Comparison of ENCODE assay signal across 1 cellular context in the genomic region with DNA sequence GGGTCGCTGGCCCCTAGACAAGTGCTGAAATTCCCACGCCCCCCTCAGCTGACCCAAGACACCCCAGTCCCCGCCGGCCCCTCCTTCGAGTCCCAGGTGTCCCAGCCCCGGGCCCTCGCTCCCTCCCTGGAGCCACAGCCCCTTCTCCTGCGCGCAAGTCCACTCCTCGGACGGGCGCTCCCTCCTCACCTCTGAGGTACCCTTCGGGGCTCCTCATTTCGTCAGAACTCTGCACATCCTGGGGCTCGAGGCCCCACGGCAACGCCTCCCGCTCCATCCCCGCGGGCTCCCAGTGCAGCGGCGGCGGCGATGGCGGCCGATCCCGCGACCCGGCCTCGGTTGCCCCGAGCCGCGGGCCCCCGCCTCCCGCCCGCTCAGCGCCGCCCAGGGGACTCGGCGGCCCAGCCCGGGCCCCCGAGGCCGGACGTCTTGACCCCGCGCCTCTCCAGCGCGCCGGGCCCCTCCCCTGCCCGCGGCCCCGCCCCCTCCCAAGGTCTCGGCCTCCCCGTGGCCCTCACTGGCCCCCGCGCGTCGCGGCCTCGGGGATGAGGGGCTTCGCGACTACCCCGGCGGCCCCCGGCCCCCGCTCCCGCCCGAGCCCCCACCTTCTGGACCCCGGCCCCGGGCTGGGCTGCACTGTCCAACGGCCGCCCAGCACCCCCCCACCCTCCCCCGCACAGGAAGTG.
TF ChIP-seq lines count a peak whose summit lies in the region.

A gene (minus strand): TSS at position 430 of the 686 bp plus-strand sequence. CDS start 153 bp downstream, at position 277.

TF ChIP-seq in K562, 482 proteins besides CTCF, POLR2A, EP300 and RAD21 (continued from another document and continues in another):
- TF ChIP-seq, protein P1, sequence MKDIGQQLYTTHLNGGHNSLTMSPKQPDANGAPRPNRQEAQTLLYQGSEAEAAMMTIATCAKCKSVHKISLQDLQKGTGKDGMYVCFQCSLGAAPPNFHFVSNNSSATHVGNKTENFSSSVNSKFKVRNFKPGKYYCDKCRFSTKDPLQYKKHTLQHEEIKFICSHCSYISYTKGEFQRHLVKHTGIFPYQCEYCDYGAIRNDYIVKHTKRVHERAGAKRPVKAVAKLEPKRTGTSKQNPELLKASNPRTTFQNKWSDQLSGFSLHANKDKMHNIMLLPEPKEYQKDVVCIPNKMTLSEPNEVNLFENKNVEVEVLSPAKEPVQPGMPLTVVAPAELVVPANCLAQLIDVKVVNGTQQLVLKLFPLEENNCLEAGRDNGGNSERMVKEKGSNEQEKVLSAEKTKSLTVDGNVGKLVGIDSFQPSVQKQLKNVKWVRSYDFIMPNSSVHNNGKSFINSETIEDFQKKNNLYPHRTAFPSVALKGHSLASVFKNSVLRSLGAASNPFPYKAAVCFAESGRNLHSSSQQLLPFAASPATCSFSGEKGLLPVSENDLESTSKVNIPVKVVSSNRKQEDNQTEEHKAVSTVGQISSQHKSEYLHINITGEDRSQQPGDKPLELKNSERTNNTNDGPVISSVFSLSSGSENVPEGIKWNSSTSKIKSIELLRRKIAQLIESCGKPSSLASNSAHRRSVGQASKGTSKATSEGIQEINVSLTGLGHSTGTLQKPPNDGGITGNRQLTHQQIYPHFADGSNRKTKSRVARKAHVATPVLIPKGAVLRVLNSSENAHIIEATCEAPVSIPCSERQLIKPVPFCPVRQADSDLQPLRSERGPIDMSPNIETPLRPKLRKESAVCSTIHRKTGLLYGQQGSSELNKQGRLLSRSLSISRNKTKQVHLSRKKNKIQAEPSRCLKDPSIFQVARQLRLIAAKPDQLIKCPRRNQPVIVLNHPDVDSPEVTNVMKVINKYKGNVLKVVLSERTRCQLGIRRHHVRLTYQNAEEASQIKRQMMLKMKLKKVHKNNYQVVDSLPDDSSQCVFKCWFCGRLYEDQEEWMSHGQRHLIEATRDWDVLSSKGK (CRISPR knock-in tag; IDR thresholded peaks at IDR 0.05): no peak
- TF ChIP-seq KDM1A (IDR thresholded peaks at IDR 0.05) (no peak), HDAC2 (IDR thresholded peaks at IDR 0.05) (peak; percentile 33; the same call in 1 of the 2 replicates), MIER1 (IDR thresholded peaks at IDR 0.05; ENCODE audit: low read depth) (0 out of 2 replicates have a peak, but pooled peaks have one; percentile 68), C11orf30 (IDR thresholded peaks at IDR 0.05; ENCODE audit: low read depth) (no peak), RNF2 (IDR thresholded peaks at IDR 0.05) (no peak), SMARCE1 (IDR thresholded peaks at IDR 0.05) (no peak), ZNF707 (CRISPR knock-in tag; conservative IDR thresholded peaks at IDR 0.05) (no peak), RBM22 (IDR thresholded peaks at IDR 0.05; ENCODE audit: low read depth, low read length, poor library complexity, severe bottlenecking) (no peak), SMC3 (conservative IDR thresholded peaks at IDR 0.05; ENCODE audit: insufficient read depth, low read depth, low read length) (no peak), MAZ (CRISPR knock-in tag; conservative IDR thresholded peaks at IDR 0.05 in 1 of 2, IDR thresholded peaks at IDR 0.05 in 1 of 2) (peak in 1 of 2 experiments; percentile 41; a peak in 2 of 4 replicates), HDAC1 (IDR thresholded peaks at IDR 0.05) (peak in 1 of 2 experiments; percentile 65; a peak in 1 of 4 replicates), TOE1 (IDR thresholded peaks at IDR 0.05; ENCODE audit: borderline replicate concordance) (no peak), TOE1 (CRISPR knock-in tag; IDR thresholded peaks at IDR 0.05; ENCODE audit: borderline replicate concordance, low read depth) (no peak), ARID1B (IDR thresholded peaks at IDR 0.05) (no peak), ZNF165 (CRISPR knock-in tag; IDR thresholded peaks at IDR 0.05; ENCODE audit: borderline replicate concordance) (no peak), HEY1 (CRISPR knock-in tag; IDR thresholded peaks at IDR 0.05; ENCODE audit: borderline replicate concordance) (no peak), YBX1 (IDR thresholded peaks at IDR 0.05) (no peak), CHD2 (IDR thresholded peaks at IDR 0.05; ENCODE audit: low read depth, low read length) (no peak), ZNF551 (CRISPR knock-in tag; IDR thresholded peaks at IDR 0.05) (no peak), SMARCC2 (IDR thresholded peaks at IDR 0.05; ENCODE audit: low read depth) (no peak), SIN3A (IDR thresholded peaks at IDR 0.05; ENCODE audit: borderline replicate concordance in 2 of 2, control insufficient read depth in 1 of 2, low read depth in 2 of 2, low read length in 2 of 2) (peak; percentile 70 to 95), PHF8 (IDR thresholded peaks at IDR 0.05; ENCODE audit: borderline replicate concordance, low read length) (peak; percentile 38; the same call in 1 of the 2 replicates), SREBF1 (IDR thresholded peaks at IDR 0.05; ENCODE audit: borderline replicate concordance, low read depth, low read length) (no peak), MEF2D (tag; conservative IDR thresholded peaks at IDR 0.05; ENCODE audit: low read depth) (no peak), SMARCA5 (IDR thresholded peaks at IDR 0.05) (no peak), CHCHD3 (CRISPR knock-in tag; IDR thresholded peaks at IDR 0.05) (no peak), PHF21A (IDR thresholded peaks at IDR 0.05; ENCODE audit: borderline replicate concordance, low read depth) (no peak), HCFC1 (IDR thresholded peaks at IDR 0.05; ENCODE audit: low read depth, low read length) (no peak), ZBTB1 (CRISPR knock-in tag; IDR thresholded peaks at IDR 0.05; ENCODE audit: borderline replicate concordance, low read depth) (peak; percentile 45; the same call in 1 of the 2 replicates)
- TF ChIP-seq, protein P2, sequence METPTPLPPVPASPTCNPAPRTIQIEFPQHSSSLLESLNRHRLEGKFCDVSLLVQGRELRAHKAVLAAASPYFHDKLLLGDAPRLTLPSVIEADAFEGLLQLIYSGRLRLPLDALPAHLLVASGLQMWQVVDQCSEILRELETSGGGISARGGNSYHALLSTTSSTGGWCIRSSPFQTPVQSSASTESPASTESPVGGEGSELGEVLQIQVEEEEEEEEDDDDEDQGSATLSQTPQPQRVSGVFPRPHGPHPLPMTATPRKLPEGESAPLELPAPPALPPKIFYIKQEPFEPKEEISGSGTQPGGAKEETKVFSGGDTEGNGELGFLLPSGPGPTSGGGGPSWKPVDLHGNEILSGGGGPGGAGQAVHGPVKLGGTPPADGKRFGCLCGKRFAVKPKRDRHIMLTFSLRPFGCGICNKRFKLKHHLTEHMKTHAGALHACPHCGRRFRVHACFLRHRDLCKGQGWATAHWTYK (CRISPR knock-in tag; IDR thresholded peaks at IDR 0.05): peak; percentile 63
- TF ChIP-seq, protein P3, sequence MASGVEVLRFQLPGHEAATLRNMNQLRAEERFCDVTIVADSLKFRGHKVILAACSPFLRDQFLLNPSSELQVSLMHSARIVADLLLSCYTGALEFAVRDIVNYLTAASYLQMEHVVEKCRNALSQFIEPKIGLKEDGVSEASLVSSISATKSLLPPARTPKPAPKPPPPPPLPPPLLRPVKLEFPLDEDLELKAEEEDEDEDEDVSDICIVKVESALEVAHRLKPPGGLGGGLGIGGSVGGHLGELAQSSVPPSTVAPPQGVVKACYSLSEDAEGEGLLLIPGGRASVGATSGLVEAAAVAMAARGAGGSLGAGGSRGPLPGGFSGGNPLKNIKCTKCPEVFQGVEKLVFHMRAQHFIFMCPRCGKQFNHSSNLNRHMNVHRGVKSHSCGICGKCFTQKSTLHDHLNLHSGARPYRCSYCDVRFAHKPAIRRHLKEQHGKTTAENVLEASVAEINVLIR (CRISPR knock-in tag; IDR thresholded peaks at IDR 0.05): no peak
- TF ChIP-seq, protein P4, sequence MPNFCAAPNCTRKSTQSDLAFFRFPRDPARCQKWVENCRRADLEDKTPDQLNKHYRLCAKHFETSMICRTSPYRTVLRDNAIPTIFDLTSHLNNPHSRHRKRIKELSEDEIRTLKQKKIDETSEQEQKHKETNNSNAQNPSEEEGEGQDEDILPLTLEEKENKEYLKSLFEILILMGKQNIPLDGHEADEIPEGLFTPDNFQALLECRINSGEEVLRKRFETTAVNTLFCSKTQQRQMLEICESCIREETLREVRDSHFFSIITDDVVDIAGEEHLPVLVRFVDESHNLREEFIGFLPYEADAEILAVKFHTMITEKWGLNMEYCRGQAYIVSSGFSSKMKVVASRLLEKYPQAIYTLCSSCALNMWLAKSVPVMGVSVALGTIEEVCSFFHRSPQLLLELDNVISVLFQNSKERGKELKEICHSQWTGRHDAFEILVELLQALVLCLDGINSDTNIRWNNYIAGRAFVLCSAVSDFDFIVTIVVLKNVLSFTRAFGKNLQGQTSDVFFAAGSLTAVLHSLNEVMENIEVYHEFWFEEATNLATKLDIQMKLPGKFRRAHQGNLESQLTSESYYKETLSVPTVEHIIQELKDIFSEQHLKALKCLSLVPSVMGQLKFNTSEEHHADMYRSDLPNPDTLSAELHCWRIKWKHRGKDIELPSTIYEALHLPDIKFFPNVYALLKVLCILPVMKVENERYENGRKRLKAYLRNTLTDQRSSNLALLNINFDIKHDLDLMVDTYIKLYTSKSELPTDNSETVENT (CRISPR knock-in tag; IDR thresholded peaks at IDR 0.05): 0 out of 2 replicates have a peak, but pooled peaks have one; percentile 14
- TF ChIP-seq, protein P5, sequence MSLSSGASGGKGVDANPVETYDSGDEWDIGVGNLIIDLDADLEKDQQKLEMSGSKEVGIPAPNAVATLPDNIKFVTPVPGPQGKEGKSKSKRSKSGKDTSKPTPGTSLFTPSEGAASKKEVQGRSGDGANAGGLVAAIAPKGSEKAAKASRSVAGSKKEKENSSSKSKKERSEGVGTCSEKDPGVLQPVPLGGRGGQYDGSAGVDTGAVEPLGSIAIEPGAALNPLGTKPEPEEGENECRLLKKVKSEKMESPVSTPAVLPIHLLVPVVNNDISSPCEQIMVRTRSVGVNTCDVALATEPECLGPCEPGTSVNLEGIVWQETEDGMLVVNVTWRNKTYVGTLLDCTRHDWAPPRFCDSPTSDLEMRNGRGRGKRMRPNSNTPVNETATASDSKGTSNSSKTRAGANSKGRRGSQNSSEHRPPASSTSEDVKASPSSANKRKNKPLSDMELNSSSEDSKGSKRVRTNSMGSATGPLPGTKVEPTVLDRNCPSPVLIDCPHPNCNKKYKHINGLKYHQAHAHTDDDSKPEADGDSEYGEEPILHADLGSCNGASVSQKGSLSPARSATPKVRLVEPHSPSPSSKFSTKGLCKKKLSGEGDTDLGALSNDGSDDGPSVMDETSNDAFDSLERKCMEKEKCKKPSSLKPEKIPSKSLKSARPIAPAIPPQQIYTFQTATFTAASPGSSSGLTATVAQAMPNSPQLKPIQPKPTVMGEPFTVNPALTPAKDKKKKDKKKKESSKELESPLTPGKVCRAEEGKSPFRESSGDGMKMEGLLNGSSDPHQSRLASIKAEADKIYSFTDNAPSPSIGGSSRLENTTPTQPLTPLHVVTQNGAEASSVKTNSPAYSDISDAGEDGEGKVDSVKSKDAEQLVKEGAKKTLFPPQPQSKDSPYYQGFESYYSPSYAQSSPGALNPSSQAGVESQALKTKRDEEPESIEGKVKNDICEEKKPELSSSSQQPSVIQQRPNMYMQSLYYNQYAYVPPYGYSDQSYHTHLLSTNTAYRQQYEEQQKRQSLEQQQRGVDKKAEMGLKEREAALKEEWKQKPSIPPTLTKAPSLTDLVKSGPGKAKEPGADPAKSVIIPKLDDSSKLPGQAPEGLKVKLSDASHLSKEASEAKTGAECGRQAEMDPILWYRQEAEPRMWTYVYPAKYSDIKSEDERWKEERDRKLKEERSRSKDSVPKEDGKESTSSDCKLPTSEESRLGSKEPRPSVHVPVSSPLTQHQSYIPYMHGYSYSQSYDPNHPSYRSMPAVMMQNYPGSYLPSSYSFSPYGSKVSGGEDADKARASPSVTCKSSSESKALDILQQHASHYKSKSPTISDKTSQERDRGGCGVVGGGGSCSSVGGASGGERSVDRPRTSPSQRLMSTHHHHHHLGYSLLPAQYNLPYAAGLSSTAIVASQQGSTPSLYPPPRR (CRISPR knock-in tag; IDR thresholded peaks at IDR 0.05; ENCODE audit: borderline replicate concordance): no peak
- TF ChIP-seq, protein P6, sequence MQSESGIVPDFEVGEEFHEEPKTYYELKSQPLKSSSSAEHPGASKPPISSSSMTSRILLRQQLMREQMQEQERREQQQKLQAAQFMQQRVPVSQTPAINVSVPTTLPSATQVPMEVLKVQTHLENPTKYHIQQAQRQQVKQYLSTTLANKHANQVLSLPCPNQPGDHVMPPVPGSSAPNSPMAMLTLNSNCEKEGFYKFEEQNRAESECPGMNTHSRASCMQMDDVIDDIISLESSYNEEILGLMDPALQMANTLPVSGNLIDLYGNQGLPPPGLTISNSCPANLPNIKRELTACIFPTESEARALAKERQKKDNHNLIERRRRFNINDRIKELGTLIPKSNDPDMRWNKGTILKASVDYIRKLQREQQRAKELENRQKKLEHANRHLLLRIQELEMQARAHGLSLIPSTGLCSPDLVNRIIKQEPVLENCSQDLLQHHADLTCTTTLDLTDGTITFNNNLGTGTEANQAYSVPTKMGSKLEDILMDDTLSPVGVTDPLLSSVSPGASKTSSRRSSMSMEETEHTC (IDR thresholded peaks at IDR 0.05): no peak
- TF ChIP-seq, protein P7, sequence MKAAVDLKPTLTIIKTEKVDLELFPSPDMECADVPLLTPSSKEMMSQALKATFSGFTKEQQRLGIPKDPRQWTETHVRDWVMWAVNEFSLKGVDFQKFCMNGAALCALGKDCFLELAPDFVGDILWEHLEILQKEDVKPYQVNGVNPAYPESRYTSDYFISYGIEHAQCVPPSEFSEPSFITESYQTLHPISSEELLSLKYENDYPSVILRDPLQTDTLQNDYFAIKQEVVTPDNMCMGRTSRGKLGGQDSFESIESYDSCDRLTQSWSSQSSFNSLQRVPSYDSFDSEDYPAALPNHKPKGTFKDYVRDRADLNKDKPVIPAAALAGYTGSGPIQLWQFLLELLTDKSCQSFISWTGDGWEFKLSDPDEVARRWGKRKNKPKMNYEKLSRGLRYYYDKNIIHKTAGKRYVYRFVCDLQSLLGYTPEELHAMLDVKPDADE (conservative IDR thresholded peaks at IDR 0.05; ENCODE audit: control insufficient read depth, low read depth, low read length): peak; percentile 56; the same call in 1 of the 2 replicates
